25 cellular contexts compared by ENCODE assay signal in genomic region chr6:25008707-25009106, GRCh38.
DNase-seq lines count a peak whose midpoint lies in the region; ATAC-seq and TF ChIP-seq lines count a peak whose summit lies in the region.
"Had no signal": no experiment of that assay in that cellular context is flagged by ENCODE, and none has a peak within 500 bp of the region (broad histone marks: within the 10 kb centered on the region; RNA-seq: fewer than 3 reads in every experiment).

No MANE protein-coding gene starts in this region.

- H3K27me3 Mint-ChIP-seq in MCF 10A (ENCODE audit: insufficient read depth, unreplicated experiment) (no peaks in the 10 kb centered on the region), T-helper 17 cell (no peaks in the 10 kb centered on the region)
- H3K27me3 Mint-ChIP-seq in stimulated activated naive CD8-positive, alpha-beta T cell treated with anti-CD3 and anti-CD28 coated beads, Interleukin-15, amount 100 ng/mL, for 72 hours: no peaks in the 10 kb centered on the region
- H3K27me3 Mint-ChIP-seq: type B pancreatic cell had no signal

- no peak overlapping the region for H3K27ac ChIP-seq in mammary epithelial cell (ENCODE audit: insufficient read depth, low read depth, low read length)
- H3K27ac ChIP-seq in effector memory CD4-positive, alpha-beta T cell (ENCODE audit: insufficient read depth, low read length, poor library complexity, severe bottlenecking): peak overlapping the region; percentile 11
- H3K27ac ChIP-seq: adrenal gland, foreskin keratinocyte had no signal

- no peaks in the 10 kb centered on the region for H3K9me3 Mint-ChIP-seq in MCF 10A (ENCODE audit: unreplicated experiment)
- H3K9me3 Mint-ChIP-seq in stimulated activated naive CD8-positive, alpha-beta T cell treated with anti-CD3 and anti-CD28 coated beads, Interleukin-15, amount 100 ng/mL, for 72 hours: no peaks in the 10 kb centered on the region
- H3K9me3 Mint-ChIP-seq: GM23338, nephron, type B pancreatic cell had no signal

- H3K79me2 ChIP-seq in mammary epithelial cell (ENCODE audit: insufficient read depth, low read length): no peaks in the 10 kb centered on the region

- H3K36me3 ChIP-seq in mammary epithelial cell (ENCODE audit: insufficient read depth, low read length): no peaks in the 10 kb centered on the region
- H3K36me3 ChIP-seq in effector memory CD4-positive, alpha-beta T cell (ENCODE audit: control insufficient read depth, insufficient read depth, low read length): no peaks in the 10 kb centered on the region
- H3K36me3 ChIP-seq: adrenal gland, stomach had no signal

- no peaks in the 10 kb centered on the region for H3K27me3 ChIP-seq in mammary epithelial cell (ENCODE audit: insufficient read depth, low read length)
- no peaks in the 10 kb centered on the region for H3K27me3 ChIP-seq in effector memory CD4-positive, alpha-beta T cell (replicated peaks; ENCODE audit: control insufficient read depth, insufficient read depth, low read length, poor library complexity, severe bottlenecking)
- H3K27me3 ChIP-seq: adrenal gland, foreskin keratinocyte, stomach had no signal

- H3K9ac ChIP-seq in mammary epithelial cell (ENCODE audit: insufficient read depth, low read length): no peak overlapping the region

- H3K4me3 Mint-ChIP-seq in MCF 10A (ENCODE audit: unreplicated experiment): no peak overlapping the region
- peak overlapping the region; percentile 67 for H3K4me3 Mint-ChIP-seq in T-helper 17 cell
- H3K4me3 Mint-ChIP-seq in stimulated activated naive CD8-positive, alpha-beta T cell treated with anti-CD3 and anti-CD28 coated beads, Interleukin-15, amount 100 ng/mL, for 72 hours: peak overlapping the region; percentile 59 to 60
- H3K4me3 Mint-ChIP-seq: GM23338, nephron, type B pancreatic cell had no signal

- dilution Hi-C loops in mammary epithelial cell (cut with HindIII; ENCODE audit: low sequenced_read_pairs): no loop called here

- TF ChIP-seq CTCF in MCF 10A (IDR thresholded peaks at IDR 0.05; ENCODE audit: unreplicated experiment) (no peak), mammary epithelial cell (conservative IDR thresholded peaks at IDR 0.05 in 1 of 2, IDR thresholded peaks at IDR 0.05 in 1 of 2; ENCODE audit: extremely low read depth in 1 of 2, insufficient read depth in 1 of 2, low read depth in 1 of 2, low read length in 2 of 2) (no peak)

- H3K9me3 ChIP-seq in mammary epithelial cell (replicated peaks; ENCODE audit: insufficient read depth, low read length) (no peaks in the 10 kb centered on the region), T-helper 17 cell (ENCODE audit: control insufficient read depth, low read length, poor library complexity, severe bottlenecking) (no peaks in the 10 kb centered on the region)
- no peaks in the 10 kb centered on the region for H3K9me3 ChIP-seq in effector memory CD4-positive, alpha-beta T cell (ENCODE audit: control insufficient read depth, low read length)
- H3K9me3 ChIP-seq: adrenal gland, stomach had no signal

- H2AFZ ChIP-seq in mammary epithelial cell (ENCODE audit: low read depth, low read length): no peak overlapping the region
- H2AFZ ChIP-seq: GM23338 had no signal

- peak overlapping the region; percentile 78 for H3K27ac Mint-ChIP-seq in MCF 10A (ENCODE audit: low read depth, unreplicated experiment)
- H3K27ac Mint-ChIP-seq in T-helper 17 cell: peak overlapping the region; percentile 98
- H3K27ac Mint-ChIP-seq in stimulated activated naive CD8-positive, alpha-beta T cell treated with anti-CD3 and anti-CD28 coated beads, Interleukin-15, amount 100 ng/mL, for 72 hours: peak overlapping the region in 1 of 2 donors; percentile 61
- H3K27ac Mint-ChIP-seq: GM23338, nephron, type B pancreatic cell had no signal

- no peak overlapping the region for H3K4me2 ChIP-seq in mammary epithelial cell (ENCODE audit: insufficient read depth, low read depth, low read length)
- H3K4me2 ChIP-seq: GM23338 had no signal

- intact Hi-C loops in MCF 10A (cut with micrococcal nuclease): no loop called here
- intact Hi-C loops in mammary epithelial cell (cut with micrococcal nuclease): no loop called here
- intact Hi-C loops in left cardiac atrium (cut with DNase I): no loop called here

- BruUV-seq in MCF 10A (replicated peaks; lab: Mats Ljungman, UMichigan): no TSS peak
- BruUV-seq in mammary epithelial cell (replicated peaks; lab: Mats Ljungman, UMichigan): no TSS peak

- POLR2A ChIA-PET in MCF 10A (lab: Yijun Ruan, JAX): interaction anchor here (1.4 to 7.3 kb wide), 2 partner anchors 7 to 13 kb away, joined by 3 to 172 read pairs; no protein-coding TSS in a partner anchor

- CTCF ChIA-PET in MCF 10A (lab: Yijun Ruan, JAX): interaction anchor here (0.7 to 1.9 kb wide), 5 partner anchors 9 to 994 kb away, joined by 3 to 7 read pairs (median 6); no protein-coding TSS in a partner anchor
- CTCF ChIA-PET in mammary epithelial cell (lab: Charles Lee; ENCODE audit: low non-redundant PET): no interaction called here

- H3K4me3 ChIP-seq in mammary epithelial cell (replicated peaks in 1 of 3; ENCODE audit: insufficient read depth in 1 of 3, low read depth in 2 of 3, low read length in 3 of 3): no peak overlapping the region
- H3K4me3 ChIP-seq in effector memory CD4-positive, alpha-beta T cell (ENCODE audit: insufficient read depth, low read depth, low read length, poor library complexity, severe bottlenecking): no peak overlapping the region
- H3K4me3 ChIP-seq: adrenal gland, GM23338, stomach had no signal

- H3K4me1 Mint-ChIP-seq in MCF 10A (ENCODE audit: insufficient read depth, unreplicated experiment): peaks cover 80% of the 10 kb centered on the region
- H3K4me1 Mint-ChIP-seq in T-helper 17 cell: peaks cover 69% of the 10 kb centered on the region
- peaks cover 89% of the 10 kb centered on the region for H3K4me1 Mint-ChIP-seq in stimulated activated naive CD8-positive, alpha-beta T cell treated with anti-CD3 and anti-CD28 coated beads, Interleukin-15, amount 100 ng/mL, for 72 hours

- H3K36me3 Mint-ChIP-seq in MCF 10A (ENCODE audit: insufficient read depth, unreplicated experiment): peaks cover 9% of the 10 kb centered on the region
- H3K36me3 Mint-ChIP-seq in T-helper 17 cell (ENCODE audit: low read depth): no peaks in the 10 kb centered on the region
- H3K36me3 Mint-ChIP-seq: type B pancreatic cell had no signal

- peaks cover 61% of the 10 kb centered on the region for H3K4me1 ChIP-seq in mammary epithelial cell (ENCODE audit: insufficient read depth, low read length)
- H3K4me1 ChIP-seq in effector memory CD4-positive, alpha-beta T cell (ENCODE audit: control insufficient read depth, insufficient read depth, low read length, poor library complexity, severe bottlenecking): peaks cover 40% of the 10 kb centered on the region

- in situ Hi-C loops in mammary epithelial cell (cut with MboI; ENCODE audit: low sequenced_read_pairs in 2 of 2): no loop called here

- ATAC-seq in T-helper 17 cell: no peak
- no peak for ATAC-seq in stimulated activated naive CD8-positive, alpha-beta T cell treated with anti-CD3 and anti-CD28 coated beads, Interleukin-15, amount 100 ng/mL, for 72 hours
- no peak for ATAC-seq in GM21528 (IDR thresholded peaks at IDR 0.05; ENCODE audit: low FRiP score, unreplicated experiment)
- no peak for ATAC-seq in left cardiac atrium
- ATAC-seq: foreskin keratinocyte, GM23338, PC-3 had no signal

- H4K20me1 ChIP-seq in mammary epithelial cell (ENCODE audit: insufficient read depth, low read length): no peaks in the 10 kb centered on the region

- DNase-seq in MCF 10A (ENCODE audit: unreplicated experiment): no peak
- no peak for DNase-seq in mammary epithelial cell
- DNase-seq in T-helper 17 cell: no peak
- no peak for DNase-seq in effector memory CD4-positive, alpha-beta T cell
- DNase-seq in stimulated activated naive CD8-positive, alpha-beta T cell treated with anti-CD3 and anti-CD28 coated beads, Interleukin-15, amount 100 ng/mL, for 72 hours: no peak
- no peak for DNase-seq in left cardiac atrium
- no peak for DNase-seq in cerebellum (ENCODE audit: low spot score)
- DNase-seq: activated CD4-positive, CD25-positive, alpha-beta regulatory T cell; activated CD8-positive, alpha-beta memory T cell treated with anti-CD3 and anti-CD28 coated beads, Interleukin-2, amount 50 U/mL, for 48 hours; adrenal gland; dermis blood vessel endothelial cell; foreskin keratinocyte; Kasumi-1; kidney; NCI-H2171 treated with DMSO at 0.1 percent for 48 hours; NCI-H748 treated with DMSO at 0.1 percent for 48 hours; PC-3; posterior cingulate gyrus; SIG-M5; stimulated activated CD4-positive, alpha-beta T cell treated with anti-CD3 and anti-CD28 coated beads, Interleukin-1b, Interleukin-23, amount 100 ng/mL, for 48 hours; stomach had no signal
